ENCODE assay signal across 1 cellular context in genomic region chr9:127742435-127743088, GRCh38.
TF ChIP-seq lines count a peak whose summit lies in the region.

No MANE protein-coding gene starts in this region.

TF ChIP-seq in A549, 52 proteins besides CTCF, POLR2A, EP300 and RAD21 (continued from another document):
- TF ChIP-seq ATOH8 (CRISPR knock-in tag; IDR thresholded peaks at IDR 0.05; ENCODE audit: low read depth) (no peak), EHF (CRISPR knock-in tag; IDR thresholded peaks at IDR 0.05) (no peak)
